In genomic region chr3:139677341-139678155, GRCh38 we compare ENCODE assay signal across 1 cellular context.
TF ChIP-seq lines count a peak whose summit lies in the region.

TSS of gene NMNAT3 (minus strand) at chr3:139677972. CDS start at chr3:139627724, 50,248 bp downstream.

TF ChIP-seq in HepG2, 621 proteins besides CTCF, POLR2A, EP300 and RAD21 (continued from another document and continues in another):
- TF ChIP-seq ZNF609 (CRISPR knock-in tag; IDR thresholded peaks at IDR 0.05; ENCODE audit: borderline replicate concordance), result no peak
- TF ChIP-seq, protein P1, sequence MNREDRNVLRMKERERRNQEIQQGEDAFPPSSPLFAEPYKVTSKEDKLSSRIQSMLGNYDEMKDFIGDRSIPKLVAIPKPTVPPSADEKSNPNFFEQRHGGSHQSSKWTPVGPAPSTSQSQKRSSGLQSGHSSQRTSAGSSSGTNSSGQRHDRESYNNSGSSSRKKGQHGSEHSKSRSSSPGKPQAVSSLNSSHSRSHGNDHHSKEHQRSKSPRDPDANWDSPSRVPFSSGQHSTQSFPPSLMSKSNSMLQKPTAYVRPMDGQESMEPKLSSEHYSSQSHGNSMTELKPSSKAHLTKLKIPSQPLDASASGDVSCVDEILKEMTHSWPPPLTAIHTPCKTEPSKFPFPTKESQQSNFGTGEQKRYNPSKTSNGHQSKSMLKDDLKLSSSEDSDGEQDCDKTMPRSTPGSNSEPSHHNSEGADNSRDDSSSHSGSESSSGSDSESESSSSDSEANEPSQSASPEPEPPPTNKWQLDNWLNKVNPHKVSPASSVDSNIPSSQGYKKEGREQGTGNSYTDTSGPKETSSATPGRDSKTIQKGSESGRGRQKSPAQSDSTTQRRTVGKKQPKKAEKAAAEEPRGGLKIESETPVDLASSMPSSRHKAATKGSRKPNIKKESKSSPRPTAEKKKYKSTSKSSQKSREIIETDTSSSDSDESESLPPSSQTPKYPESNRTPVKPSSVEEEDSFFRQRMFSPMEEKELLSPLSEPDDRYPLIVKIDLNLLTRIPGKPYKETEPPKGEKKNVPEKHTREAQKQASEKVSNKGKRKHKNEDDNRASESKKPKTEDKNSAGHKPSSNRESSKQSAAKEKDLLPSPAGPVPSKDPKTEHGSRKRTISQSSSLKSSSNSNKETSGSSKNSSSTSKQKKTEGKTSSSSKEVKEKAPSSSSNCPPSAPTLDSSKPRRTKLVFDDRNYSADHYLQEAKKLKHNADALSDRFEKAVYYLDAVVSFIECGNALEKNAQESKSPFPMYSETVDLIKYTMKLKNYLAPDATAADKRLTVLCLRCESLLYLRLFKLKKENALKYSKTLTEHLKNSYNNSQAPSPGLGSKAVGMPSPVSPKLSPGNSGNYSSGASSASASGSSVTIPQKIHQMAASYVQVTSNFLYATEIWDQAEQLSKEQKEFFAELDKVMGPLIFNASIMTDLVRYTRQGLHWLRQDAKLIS (CRISPR knock-in tag; IDR thresholded peaks at IDR 0.05), result no peak
- no peak for TF ChIP-seq MBD4 (IDR thresholded peaks at IDR 0.05; ENCODE audit: borderline replicate concordance, low read length)
- peak; percentile 37; the same call in 1 of the 2 replicates for TF ChIP-seq ZSCAN31 (CRISPR knock-in tag; IDR thresholded peaks at IDR 0.05; ENCODE audit: low read depth)
- TF ChIP-seq RFXANK (CRISPR knock-in tag; IDR thresholded peaks at IDR 0.05), result no peak
- peak; percentile 60; the same call in 1 of the 2 replicates for TF ChIP-seq ZNF746 (CRISPR knock-in tag; IDR thresholded peaks at IDR 0.05)
- TF ChIP-seq FOXJ3 (CRISPR knock-in tag; IDR thresholded peaks at IDR 0.05; ENCODE audit: borderline replicate concordance), result no peak
- peak; percentile 52; the same call in 1 of the 2 replicates for TF ChIP-seq ZSCAN21 (CRISPR knock-in tag; IDR thresholded peaks at IDR 0.05; ENCODE audit: borderline replicate concordance)
- peak; percentile 77 for TF ChIP-seq SP5 (CRISPR knock-in tag; IDR thresholded peaks at IDR 0.05; ENCODE audit: borderline replicate concordance, low read depth)
- TF ChIP-seq ZBTB21 (CRISPR knock-in tag; IDR thresholded peaks at IDR 0.05), result no peak
- peak; percentile 20 for TF ChIP-seq TEAD3 (CRISPR knock-in tag; optimal IDR thresholded peaks at IDR 0.05; ENCODE audit: borderline replicate concordance)
- TF ChIP-seq MYC (CRISPR knock-in tag; IDR thresholded peaks at IDR 0.05; ENCODE audit: borderline replicate concordance), result peak; percentile 72; the same call in 1 of the 2 replicates
- TF ChIP-seq, protein P2, sequence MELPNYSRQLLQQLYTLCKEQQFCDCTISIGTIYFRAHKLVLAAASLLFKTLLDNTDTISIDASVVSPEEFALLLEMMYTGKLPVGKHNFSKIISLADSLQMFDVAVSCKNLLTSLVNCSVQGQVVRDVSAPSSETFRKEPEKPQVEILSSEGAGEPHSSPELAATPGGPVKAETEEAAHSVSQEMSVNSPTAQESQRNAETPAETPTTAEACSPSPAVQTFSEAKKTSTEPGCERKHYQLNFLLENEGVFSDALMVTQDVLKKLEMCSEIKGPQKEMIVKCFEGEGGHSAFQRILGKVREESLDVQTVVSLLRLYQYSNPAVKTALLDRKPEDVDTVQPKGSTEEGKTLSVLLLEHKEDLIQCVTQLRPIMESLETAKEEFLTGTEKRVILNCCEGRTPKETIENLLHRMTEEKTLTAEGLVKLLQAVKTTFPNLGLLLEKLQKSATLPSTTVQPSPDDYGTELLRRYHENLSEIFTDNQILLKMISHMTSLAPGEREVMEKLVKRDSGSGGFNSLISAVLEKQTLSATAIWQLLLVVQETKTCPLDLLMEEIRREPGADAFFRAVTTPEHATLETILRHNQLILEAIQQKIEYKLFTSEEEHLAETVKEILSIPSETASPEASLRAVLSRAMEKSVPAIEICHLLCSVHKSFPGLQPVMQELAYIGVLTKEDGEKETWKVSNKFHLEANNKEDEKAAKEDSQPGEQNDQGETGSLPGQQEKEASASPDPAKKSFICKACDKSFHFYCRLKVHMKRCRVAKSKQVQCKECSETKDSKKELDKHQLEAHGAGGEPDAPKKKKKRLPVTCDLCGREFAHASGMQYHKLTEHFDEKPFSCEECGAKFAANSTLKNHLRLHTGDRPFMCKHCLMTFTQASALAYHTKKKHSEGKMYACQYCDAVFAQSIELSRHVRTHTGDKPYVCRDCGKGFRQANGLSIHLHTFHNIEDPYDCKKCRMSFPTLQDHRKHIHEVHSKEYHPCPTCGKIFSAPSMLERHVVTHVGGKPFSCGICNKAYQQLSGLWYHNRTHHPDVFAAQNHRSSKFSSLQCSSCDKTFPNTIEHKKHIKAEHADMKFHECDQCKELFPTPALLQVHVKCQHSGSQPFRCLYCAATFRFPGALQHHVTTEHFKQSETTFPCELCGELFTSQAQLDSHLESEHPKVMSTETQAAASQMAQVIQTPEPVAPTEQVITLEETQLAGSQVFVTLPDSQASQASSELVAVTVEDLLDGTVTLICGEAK (IDR thresholded peaks at IDR 0.05), result no peak
- TF ChIP-seq, protein P2 (CRISPR knock-in tag; IDR thresholded peaks at IDR 0.05), result peak; percentile 40; the same call in 1 of the 2 replicates
- TF ChIP-seq NFKB2 (CRISPR knock-in tag; IDR thresholded peaks at IDR 0.05; ENCODE audit: borderline replicate concordance), result no peak
- TF ChIP-seq MZF1 (CRISPR knock-in tag; IDR thresholded peaks at IDR 0.05; ENCODE audit: borderline replicate concordance), result no peak
- TF ChIP-seq, protein P3, sequence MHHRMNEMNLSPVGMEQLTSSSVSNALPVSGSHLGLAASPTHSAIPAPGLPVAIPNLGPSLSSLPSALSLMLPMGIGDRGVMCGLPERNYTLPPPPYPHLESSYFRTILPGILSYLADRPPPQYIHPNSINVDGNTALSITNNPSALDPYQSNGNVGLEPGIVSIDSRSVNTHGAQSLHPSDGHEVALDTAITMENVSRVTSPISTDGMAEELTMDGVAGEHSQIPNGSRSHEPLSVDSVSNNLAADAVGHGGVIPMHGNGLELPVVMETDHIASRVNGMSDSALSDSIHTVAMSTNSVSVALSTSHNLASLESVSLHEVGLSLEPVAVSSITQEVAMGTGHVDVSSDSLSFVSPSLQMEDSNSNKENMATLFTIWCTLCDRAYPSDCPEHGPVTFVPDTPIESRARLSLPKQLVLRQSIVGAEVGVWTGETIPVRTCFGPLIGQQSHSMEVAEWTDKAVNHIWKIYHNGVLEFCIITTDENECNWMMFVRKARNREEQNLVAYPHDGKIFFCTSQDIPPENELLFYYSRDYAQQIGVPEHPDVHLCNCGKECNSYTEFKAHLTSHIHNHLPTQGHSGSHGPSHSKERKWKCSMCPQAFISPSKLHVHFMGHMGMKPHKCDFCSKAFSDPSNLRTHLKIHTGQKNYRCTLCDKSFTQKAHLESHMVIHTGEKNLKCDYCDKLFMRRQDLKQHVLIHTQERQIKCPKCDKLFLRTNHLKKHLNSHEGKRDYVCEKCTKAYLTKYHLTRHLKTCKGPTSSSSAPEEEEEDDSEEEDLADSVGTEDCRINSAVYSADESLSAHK (CRISPR knock-in tag; IDR thresholded peaks at IDR 0.05; ENCODE audit: borderline replicate concordance), result no peak
- 0 out of 2 replicates have a peak, but pooled peaks have one; percentile 70 for TF ChIP-seq PRMT3 (CRISPR knock-in tag; IDR thresholded peaks at IDR 0.05; ENCODE audit: borderline replicate concordance, low read depth)
- TF ChIP-seq ZNF142 (CRISPR knock-in tag; IDR thresholded peaks at IDR 0.05), result no peak
- TF ChIP-seq RNF2 (conservative IDR thresholded peaks at IDR 0.05; ENCODE audit: low read depth), result peak; percentile 67; the same call in 1 of the 2 replicates
- 0 out of 2 replicates have a peak, but pooled peaks have one; percentile 41 for TF ChIP-seq TOPORS (CRISPR knock-in tag; IDR thresholded peaks at IDR 0.05)
